8 cellular contexts compared by ENCODE assay signal in the genomic region with DNA sequence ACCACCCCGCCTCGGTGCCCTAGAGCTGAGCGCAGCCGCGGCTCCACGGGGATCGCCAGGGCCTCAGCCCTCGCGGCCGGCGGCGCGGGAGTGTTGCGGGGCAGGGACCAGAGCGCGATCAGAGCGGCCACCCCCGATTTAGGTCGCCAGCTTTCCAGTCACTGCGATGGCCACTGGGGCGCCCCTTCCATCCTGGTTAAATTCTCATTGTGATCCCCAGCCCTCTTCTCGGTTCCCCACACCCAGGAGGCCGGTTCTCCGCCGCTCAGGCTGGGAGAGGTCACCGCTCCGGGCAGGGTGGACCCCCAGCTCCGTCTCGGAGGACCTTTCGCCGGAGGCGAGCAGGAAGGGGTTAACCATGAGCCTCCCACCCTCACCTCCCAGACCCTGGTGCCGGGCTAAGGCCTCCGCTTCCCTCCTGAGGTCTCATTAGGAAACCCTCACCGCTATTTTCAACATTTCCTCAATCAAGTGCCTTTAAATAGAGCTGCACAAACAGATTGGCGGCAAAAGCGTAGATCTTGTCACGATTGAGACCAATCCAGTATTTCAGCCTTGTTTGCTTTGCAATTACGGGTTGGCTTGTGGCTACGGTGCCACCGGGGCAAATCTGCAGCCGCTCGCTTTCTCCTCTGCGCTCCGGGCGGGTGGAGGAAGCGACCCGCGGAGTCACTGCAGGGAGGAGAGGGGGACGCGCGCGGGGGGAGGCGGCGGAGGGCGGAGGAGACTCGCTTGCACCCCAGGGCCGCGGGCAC. TPM values are rescaled to one million over a fixed set of nuclear protein-coding genes. Genes with fewer than 3 reads are reported as not detected.
A peak's percentile ranks its signal among the peaks of the same experiment; 100 is the strongest.
DNase-seq lines count a peak whose midpoint lies in the region; ATAC-seq and TF ChIP-seq lines count a peak whose summit lies in the region.

No MANE protein-coding gene starts in this region.

- BruUV-seq in Calu3 (replicated peaks; lab: Mats Ljungman, UMichigan) = no TSS peak

- H3K9me3 ChIP-seq in MM.1S (replicated peaks; ENCODE audit: insufficient read depth, low read length) (no peaks in the 10 kb centered on the region), ascending aorta (no peaks in the 10 kb centered on the region), upper lobe of right lung (no peaks in the 10 kb centered on the region)

- peak overlapping the region; percentile 51 for H3K4me2 ChIP-seq in MM.1S (ENCODE audit: low read depth, low read length)

- H3K36me3 ChIP-seq in MM.1S (replicated peaks; ENCODE audit: insufficient read depth, low read length) = no peaks in the 10 kb centered on the region
- no peaks in the 10 kb centered on the region for H3K36me3 ChIP-seq in ascending aorta
- no peaks in the 10 kb centered on the region for H3K36me3 ChIP-seq in upper lobe of right lung

- intact Hi-C loops in Calu3 (cut with micrococcal nuclease; ENCODE audit: unreplicated experiment) = no loop called here
- intact Hi-C loops in ascending aorta (cut with DNase I) = loop anchor here (1.0 to 5.0 kb wide), 2 partner anchors 8 to 379 kb away; partner anchors contain the start of gene HAND2
- intact Hi-C loops in upper lobe of right lung (cut with DNase I) = no loop called here

- peak overlapping the region; percentile 65 for H3K4me3 Mint-ChIP-seq in Calu3 (ENCODE audit: low read depth, unreplicated experiment)

- DNase-seq in Calu3 (no peak), MM.1S (peak; percentile 19), ascending aorta (ENCODE audit: low spot score in 2 of 2) (peak in 1 of 2 donors; percentile 77), medulla oblongata (ENCODE audit: extremely low spot score) (peak; percentile 17), upper lobe of right lung (peak; percentile 64), NCI-H128 (lab: John Stamatoyannopoulos, UW; ENCODE audit: unreplicated experiment) (no peak), dedifferentiated amniotic fluid mesenchymal stem cell (ENCODE audit: extremely low spot score) (no peak)
- no peak for DNase-seq in stimulated activated CD4-positive, alpha-beta T cell treated with anti-CD3 and anti-CD28 coated beads, Interleukin-15, amount 100 ng/mL, for 24 hours

- H3K4me1 ChIP-seq in MM.1S (ENCODE audit: low read length) (no peaks in the 10 kb centered on the region), ascending aorta (peaks cover 0 to 2% of the 10 kb centered on the region in 2 donors), upper lobe of right lung (peaks cover 15% of the 10 kb centered on the region)

- CTCF ChIA-PET in Calu3 (lab: Charles Lee) = no interaction called here

- H4K20me1 ChIP-seq in MM.1S (ENCODE audit: insufficient read depth, low read length) = no peaks in the 10 kb centered on the region

- no peaks in the 10 kb centered on the region for H3K79me2 ChIP-seq in MM.1S (ENCODE audit: low read length)

- H3K27me3 Mint-ChIP-seq in Calu3 (ENCODE audit: unreplicated experiment) = peaks cover 13% of the 10 kb centered on the region

- TF ChIP-seq CTCF in Calu3 (IDR thresholded peaks at IDR 0.05; ENCODE audit: unreplicated experiment) = no peak
- no peak for TF ChIP-seq CTCF in MM.1S (IDR thresholded peaks at IDR 0.05; ENCODE audit: low read length)
- TF ChIP-seq CTCF in ascending aorta (IDR thresholded peaks at IDR 0.05) = no peak
- no peak for TF ChIP-seq CTCF in upper lobe of right lung (IDR thresholded peaks at IDR 0.05)

- no peak overlapping the region for H3K27ac ChIP-seq in MM.1S (ENCODE audit: low read length)
- H3K27ac ChIP-seq in ascending aorta = peak overlapping the region; percentile 85
- no peak overlapping the region for H3K27ac ChIP-seq in upper lobe of right lung

- H3K36me3 Mint-ChIP-seq in Calu3 (ENCODE audit: insufficient read depth, unreplicated experiment) = no peaks in the 10 kb centered on the region

- H3K9me3 Mint-ChIP-seq in Calu3 (ENCODE audit: low read depth, unreplicated experiment) = no peaks in the 10 kb centered on the region

- peak; percentile 82 for ATAC-seq in upper lobe of right lung

- no peaks in the 10 kb centered on the region for H3K9me2 ChIP-seq in MM.1S (replicated peaks; ENCODE audit: insufficient read depth, low read length)

- H3K9ac ChIP-seq in MM.1S (ENCODE audit: low read length) = no peak overlapping the region

- H3K27me3 ChIP-seq in MM.1S (replicated peaks; ENCODE audit: insufficient read depth, low read length) = no peaks in the 10 kb centered on the region
- no peaks in the 10 kb centered on the region for H3K27me3 ChIP-seq in ascending aorta
- H3K27me3 ChIP-seq in upper lobe of right lung = peaks cover 98% of the 10 kb centered on the region

- no peaks in the 10 kb centered on the region for H3K4me1 Mint-ChIP-seq in Calu3 (ENCODE audit: low read depth, unreplicated experiment)

- H3F3A ChIP-seq in MM.1S (ENCODE audit: insufficient read depth, low read length) = no peaks in the 10 kb centered on the region

- H3K4me3 ChIP-seq in MM.1S (ENCODE audit: low read length) (peak overlapping the region; percentile 32), ascending aorta (peak overlapping the region; percentile 54 to 68), upper lobe of right lung (peak overlapping the region; percentile 35)

- no peak overlapping the region for H3K27ac Mint-ChIP-seq in Calu3 (ENCODE audit: unreplicated experiment)

- peak overlapping the region; percentile 28 for H2AFZ ChIP-seq in MM.1S (ENCODE audit: low read length)

RNA-seq across cellular contexts. Expression of gene HAND2, which starts 8.3 kb away (rescaled TPM):
- total RNA-seq in Calu3 (2022) = 0.45 TPM in 1 of 2 replicates, not detected in the other
- total RNA-seq in ascending aorta = 6.0 TPM
- total RNA-seq in upper lobe of right lung = not detected

Comparison
In these comparisons a context has a peak if more than half of its experiments do, and no peak if none do; other contexts are left out.
1. DNase-seq: peak in MM.1S (single experiment), medulla oblongata (single experiment) and upper lobe of right lung (single experiment); none in Calu3 (single experiment), stimulated activated CD4-positive, alpha-beta T cell treated with anti-CD3 and anti-CD28 coated beads, Interleukin-15, amount 100 ng/mL, for 24 hours (single experiment), NCI-H128 (single experiment) and dedifferentiated amniotic fluid mesenchymal stem cell (single experiment).
2. H3K27ac ChIP-seq: peak in ascending aorta (2 of 2); none in MM.1S (single experiment) and upper lobe of right lung (single experiment).
3. Peak in every context shown above with its lines, with median percentiles within 50 percentile points of each other: H3K4me3 ChIP-seq.